22 cellular contexts compared by ENCODE assay signal in the genomic region with DNA sequence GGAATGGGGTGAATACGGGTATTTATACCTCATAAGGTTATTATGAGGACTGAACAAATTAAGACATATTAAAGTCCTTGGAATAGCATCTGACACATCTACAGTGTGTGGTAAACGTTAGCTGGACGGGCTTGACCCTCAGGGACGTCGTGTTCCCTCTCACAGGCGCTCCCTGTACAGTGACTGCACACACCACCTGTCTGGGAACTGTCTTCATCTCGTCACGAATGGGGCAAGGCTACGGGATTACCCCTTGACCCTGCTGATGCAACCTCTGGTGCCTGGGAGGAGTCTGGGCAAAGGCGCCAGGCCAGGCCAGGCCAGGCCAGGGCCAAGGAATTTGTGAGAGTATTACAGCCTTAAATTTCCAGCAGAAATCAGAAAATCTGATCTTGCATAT.
DNase-seq lines count a peak whose midpoint lies in the region; ATAC-seq, FAIRE-seq and TF ChIP-seq lines count a peak whose summit lies in the region.
"Had no signal": no experiment of that assay in that cellular context is flagged by ENCODE, and none has a peak within 500 bp of the region (broad histone marks: within the 10 kb centered on the region; RNA-seq: fewer than 3 reads in every experiment).

No MANE protein-coding gene starts in this region.

- POLR2A ChIA-PET in HepG2 (lab: Yijun Ruan, JAX), result no interaction called here

- H3K9me3 ChIP-seq in HepG2 (ENCODE audit: low read length) (no peaks in the 10 kb centered on the region), skeletal muscle tissue (ENCODE audit: control insufficient read depth in 3 of 3, low read length in 3 of 3) (no peaks in the 10 kb centered on the region), GM23248 (ENCODE audit: low read depth) (no peaks in the 10 kb centered on the region)
- H3K9me3 ChIP-seq: BLaER1, MG63 had no signal

- no peak overlapping the region for H3K9ac ChIP-seq in HepG2 (ENCODE audit: insufficient read depth, low read depth, low read length)
- H3K9ac ChIP-seq in skeletal muscle tissue (ENCODE audit: low read depth in 1 of 3, low read length in 3 of 3), result no peak overlapping the region
- no peak overlapping the region for H3K9ac ChIP-seq in GM23248
- H3K9ac ChIP-seq: BLaER1 had no signal

- WGBS in HepG2 (ENCODE audit: low lambda C conversion rate), result 42% methylated on average over 8 of the region's 10 CpGs
- WGBS in GM23248 (ENCODE audit: low coverage in 1 of 2, low lambda C conversion rate in 2 of 2, missing lambda C conversion rate in 2 of 2), 2 experiments, result 96 to 100% methylated on average over 10 of the region's 10 CpGs

- FAIRE-seq in HepG2 (lab: Jason Lieb, UNC), result no peak
- FAIRE-seq: GM12892, H54, K562 had no signal

- H3K27me3 ChIP-seq in HepG2 (ENCODE audit: control insufficient read depth in 1 of 2, insufficient read depth in 2 of 2, low read length in 2 of 2) (no peaks in the 10 kb centered on the region; a peak in 1 of 5 replicates), skeletal muscle tissue (ENCODE audit: control insufficient read depth in 3 of 3, insufficient read depth in 3 of 3, low read length in 3 of 3) (no peaks in the 10 kb centered on the region), GM23248 (replicated peaks; ENCODE audit: insufficient read depth) (no peaks in the 10 kb centered on the region)
- H3K27me3 ChIP-seq: BLaER1, MG63 had no signal

- no peaks in the 10 kb centered on the region for H3K9me2 ChIP-seq in GM23248 (ENCODE audit: insufficient read depth)

- H3K79me2 ChIP-seq in HepG2 (ENCODE audit: insufficient read depth, low read length) (no peaks in the 10 kb centered on the region), GM23248 (ENCODE audit: insufficient read depth) (no peaks in the 10 kb centered on the region)

- H2AFZ ChIP-seq in HepG2 (ENCODE audit: low read length) (no peak overlapping the region), GM23248 (no peak overlapping the region)

- H3K36me3 ChIP-seq in HepG2 (replicated peaks in 1 of 2; ENCODE audit: control insufficient read depth in 1 of 2, insufficient read depth in 2 of 2, low read length in 2 of 2) (no peaks in the 10 kb centered on the region; a peak in 1 of 5 replicates), skeletal muscle tissue (ENCODE audit: control insufficient read depth in 3 of 3, insufficient read depth in 3 of 3, low read length in 3 of 3) (peaks cover 15 to 27% (median 18%) of the 10 kb centered on the region in 3 donors), GM23248 (ENCODE audit: low read depth) (no peaks in the 10 kb centered on the region)
- H3K36me3 ChIP-seq: MG63 had no signal

- ATAC-seq in HepG2, result peak; percentile 60; the same call in 2 of the 3 replicates
- ATAC-seq: K562 had no signal

- H4K20me1 ChIP-seq in HepG2 (ENCODE audit: insufficient read depth, low read length) (no peaks in the 10 kb centered on the region), GM23248 (ENCODE audit: insufficient read depth) (no peaks in the 10 kb centered on the region)
- H4K20me1 ChIP-seq: BLaER1 had no signal

- no peak for TF ChIP-seq POLR2A in HepG2 (IDR thresholded peaks at IDR 0.05; ENCODE audit: insufficient read depth in 1 of 2, low read depth in 2 of 2, low read length in 2 of 2)

- in situ Hi-C loops in HepG2 (cut with HindIII; ENCODE audit: extremely low pct_ligation_motif_present, low pct_unique_long_range_greater_than_20kb) (no loop called here), GM23248 (cut with MboI) (no loop called here)

- TF ChIP-seq EP300 in HepG2 (IDR thresholded peaks at IDR 0.05; ENCODE audit: low read depth in 2 of 2, low read length in 2 of 2) (no peak), HepG2 (CRISPR knock-in tag; IDR thresholded peaks at IDR 0.05; ENCODE audit: borderline replicate concordance) (no peak)

- intact Hi-C loops in HepG2 (cut with micrococcal nuclease; ENCODE audit: unreplicated experiment), result no loop called here

- H3K4me1 ChIP-seq in HepG2 (ENCODE audit: insufficient read depth, low read length) (no peaks in the 10 kb centered on the region), skeletal muscle tissue (ENCODE audit: control insufficient read depth in 3 of 3, insufficient read depth in 3 of 3, low read length in 3 of 3) (peaks cover 13 to 26% (median 15%) of the 10 kb centered on the region in 3 donors), GM23248 (ENCODE audit: insufficient read depth) (no peaks in the 10 kb centered on the region)
- H3K4me1 ChIP-seq: BLaER1 had no signal

- DNase-seq in LHCN-M2 (ENCODE audit: low read depth) (peak; percentile 95), HepG2 (ENCODE audit: low spot score) (no peak), myocyte (ENCODE audit: low read depth) (peak; percentile 84), GM23248 (no peak), SKM-1 (lab: John Stamatoyannopoulos, UW; ENCODE audit: unreplicated experiment) (no peak), RPMI8226 (no peak)
- DNase-seq: CD4-positive, CD25-positive, alpha-beta regulatory T cell; DMS153; DND-41; Kasumi-1; MG63; NCI-H1105 treated with DMSO at 0.1 percent for 48 hours; NCI-H2029; NCI-H446 treated with DMSO at 0.1 percent for 48 hours; NCI-H526 treated with DMSO at 0.1 percent for 48 hours; SHP77 had no signal

- TF ChIP-seq RAD21 in HepG2 (CRISPR knock-in tag; IDR thresholded peaks at IDR 0.05), result no peak

- no peaks in the 10 kb centered on the region for H3F3A ChIP-seq in GM23248 (ENCODE audit: insufficient read depth)

- H3K4me3 ChIP-seq in HepG2 (replicated peaks in 1 of 3; ENCODE audit: insufficient read depth in 1 of 3, low read depth in 2 of 3, low read length in 3 of 3) (no peak overlapping the region), skeletal muscle tissue (ENCODE audit: low read length in 3 of 3) (peak overlapping the region in 1 of 3 donors; percentile 31), GM23248 (no peak overlapping the region)
- H3K4me3 ChIP-seq: BLaER1, K562, MG63 had no signal

- TF ChIP-seq CTCF in HepG2 (CRISPR knock-in tag; IDR thresholded peaks at IDR 0.05), result no peak

- no peak overlapping the region for H3K4me2 ChIP-seq in HepG2 (ENCODE audit: low read depth, low read length)
- H3K4me2 ChIP-seq in GM23248 (ENCODE audit: unreplicated experiment), result no peak overlapping the region
- H3K4me2 ChIP-seq: BLaER1 had no signal

- no TSS peak for BruUV-seq in HepG2 (replicated peaks; lab: Mats Ljungman, UMichigan)

- CTCF ChIA-PET in HepG2 (lab: Yijun Ruan, JAX; ENCODE audit: low intra/inter-chr PET ratio, low total read pairs), result no interaction called here

- no peak overlapping the region for H3K27ac ChIP-seq in HepG2 (ENCODE audit: extremely low read length, insufficient read depth, low read length)
- H3K27ac ChIP-seq in skeletal muscle tissue (ENCODE audit: low read depth, low read length), result peak overlapping the region; percentile 85
- H3K27ac ChIP-seq in GM23248, result no peak overlapping the region
- H3K27ac ChIP-seq: BLaER1, RWPE1 had no signal

TF ChIP-seq in HepG2, 621 proteins besides CTCF, POLR2A, EP300 and RAD21:
- TF ChIP-seq NR2C2 (CRISPR knock-in tag; IDR thresholded peaks at IDR 0.05; ENCODE audit: borderline replicate concordance), result 0 out of 2 replicates have a peak, but pooled peaks have one; percentile 18
- no peak for TF ChIP-seq ZSCAN30 (CRISPR knock-in tag; IDR thresholded peaks at IDR 0.05)
- TF ChIP-seq CEBPG (CRISPR knock-in tag; IDR thresholded peaks at IDR 0.05), result 0 out of 2 replicates have a peak, but pooled peaks have one; percentile 23
- TF ChIP-seq, protein P1, sequence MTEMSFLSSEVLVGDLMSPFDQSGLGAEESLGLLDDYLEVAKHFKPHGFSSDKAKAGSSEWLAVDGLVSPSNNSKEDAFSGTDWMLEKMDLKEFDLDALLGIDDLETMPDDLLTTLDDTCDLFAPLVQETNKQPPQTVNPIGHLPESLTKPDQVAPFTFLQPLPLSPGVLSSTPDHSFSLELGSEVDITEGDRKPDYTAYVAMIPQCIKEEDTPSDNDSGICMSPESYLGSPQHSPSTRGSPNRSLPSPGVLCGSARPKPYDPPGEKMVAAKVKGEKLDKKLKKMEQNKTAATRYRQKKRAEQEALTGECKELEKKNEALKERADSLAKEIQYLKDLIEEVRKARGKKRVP (CRISPR knock-in tag; IDR thresholded peaks at IDR 0.05), result peak in 1 of 2 experiments; percentile 78; a peak in 2 of 4 replicates

Comparison
In these comparisons a context has a peak if more than half of its experiments do, and no peak if none do; other contexts are left out.
1. DNase-seq: peak in LHCN-M2 (single experiment) and myocyte (single experiment); none in HepG2 (single experiment), GM23248 (single experiment), SKM-1 (single experiment) and RPMI8226 (single experiment).